21 cellular contexts compared by ENCODE assay signal in the genomic region with DNA sequence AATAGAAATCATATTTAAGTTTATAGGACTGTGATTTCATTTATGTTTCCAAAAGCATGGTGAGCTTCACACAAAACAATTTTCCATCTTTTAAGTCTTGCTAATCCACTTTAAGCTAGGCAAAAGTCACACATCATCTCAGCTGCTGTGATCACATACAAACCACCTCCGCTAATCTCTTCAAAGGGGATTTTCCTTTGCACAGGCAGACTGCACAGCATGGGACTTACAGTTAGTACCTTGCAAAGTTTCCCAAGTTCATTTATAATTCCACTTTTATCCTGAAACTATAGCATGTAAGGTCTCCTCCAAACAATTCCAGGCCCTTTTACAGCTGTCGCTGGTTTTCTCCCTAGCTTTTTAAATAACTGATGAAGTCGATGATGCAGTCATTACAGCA.
DNase-seq lines count a peak whose midpoint lies in the region; ATAC-seq and TF ChIP-seq lines count a peak whose summit lies in the region.
"Had no signal": no experiment of that assay in that cellular context is flagged by ENCODE, and none has a peak within 500 bp of the region (broad histone marks: within the 10 kb centered on the region; RNA-seq: fewer than 3 reads in every experiment).

No MANE protein-coding gene starts in this region.

- peaks cover 39% of the 10 kb centered on the region for H3K4me1 Mint-ChIP-seq in neural progenitor cell

- H3K4me3 Mint-ChIP-seq in neural progenitor cell: no peak overlapping the region
- H3K4me3 Mint-ChIP-seq: CD4-positive, alpha-beta T cell had no signal

- TF ChIP-seq CTCF in neural progenitor cell (IDR thresholded peaks at IDR 0.05) (no peak), colonic mucosa (IDR thresholded peaks at IDR 0.05) (no peak)

- no peak overlapping the region for H3K4me3 ChIP-seq in SJCRH30
- no peak overlapping the region for H3K4me3 ChIP-seq in neural progenitor cell
- no peak overlapping the region for H3K4me3 ChIP-seq in colonic mucosa
- H3K4me3 ChIP-seq: A549, GM12878, HAP-1 had no signal

- H3K27ac Mint-ChIP-seq in neural progenitor cell: peak overlapping the region; percentile 7
- H3K27ac Mint-ChIP-seq: CD4-positive, alpha-beta T cell had no signal

- H3K9ac ChIP-seq in neural progenitor cell (no peak overlapping the region), colonic mucosa (ENCODE audit: low read depth in 2 of 2, low read length in 2 of 2) (no peak overlapping the region)

- no peak overlapping the region for H2AFZ ChIP-seq in neural progenitor cell (replicated peaks)

- no peaks in the 10 kb centered on the region for H3K27me3 ChIP-seq in SJCRH30
- no peaks in the 10 kb centered on the region for H3K27me3 ChIP-seq in neural progenitor cell
- H3K27me3 ChIP-seq in colonic mucosa: no peaks in the 10 kb centered on the region

- H3F3A ChIP-seq in neural progenitor cell (ENCODE audit: low read depth): no peaks in the 10 kb centered on the region

- H3K4me2 ChIP-seq in neural progenitor cell: no peak overlapping the region
- H3K4me2 ChIP-seq: A549 had no signal

- intact Hi-C loops in colonic mucosa (cut with DNase I): no loop called here

- H3K79me2 ChIP-seq in neural progenitor cell (ENCODE audit: low read depth): no peaks in the 10 kb centered on the region

- H4K20me1 ChIP-seq in neural progenitor cell (ENCODE audit: low read depth): no peaks in the 10 kb centered on the region

- peaks cover 2% of the 10 kb centered on the region for H3K27me3 Mint-ChIP-seq in neural progenitor cell (ENCODE audit: insufficient read depth, low read depth)
- H3K27me3 Mint-ChIP-seq: CD4-positive, alpha-beta T cell had no signal

- no peaks in the 10 kb centered on the region for H3K9me3 Mint-ChIP-seq in neural progenitor cell

- peak; percentile 58 for DNase-seq in D341Med (ENCODE audit: low spot score)
- peak; percentile 56 for DNase-seq in NCI-H524 treated with DMSO at 0.1 percent for 48 hours (lab: John Stamatoyannopoulos, UW)
- peak; percentile 9 to 64 for DNase-seq in SJCRH30
- DNase-seq in neural progenitor cell (ENCODE audit: low spot score): peak; percentile 27
- DNase-seq in LoVo (ENCODE audit: low spot score): no peak
- no peak for DNase-seq in NCI-H128 (lab: John Stamatoyannopoulos, UW; ENCODE audit: unreplicated experiment)
- no peak for DNase-seq in colonic mucosa
- DNase-seq: AML-193; Caco-2; CD4-positive, alpha-beta T cell; DMS 273 treated with DMSO at 0.1 percent for 48 hours; DMS53; DND-41; EL had no signal

- no peak for ATAC-seq in GM18502 (IDR thresholded peaks at IDR 0.05; ENCODE audit: poor library complexity, unreplicated experiment)
- ATAC-seq: A549, GM12878 had no signal

- H3K36me3 ChIP-seq in SJCRH30: no peaks in the 10 kb centered on the region
- H3K36me3 ChIP-seq in neural progenitor cell: no peaks in the 10 kb centered on the region
- H3K36me3 ChIP-seq in colonic mucosa: no peaks in the 10 kb centered on the region
- H3K36me3 ChIP-seq: HAP-1 had no signal

- H3K4me1 ChIP-seq in SJCRH30 (peaks cover 46% of the 10 kb centered on the region), neural progenitor cell (no peaks in the 10 kb centered on the region), colonic mucosa (no peaks in the 10 kb centered on the region)
- H3K4me1 ChIP-seq: A549, Caco-2, HAP-1 had no signal

- H3K9me3 ChIP-seq in SJCRH30 (replicated peaks): no peaks in the 10 kb centered on the region
- H3K9me3 ChIP-seq in neural progenitor cell (ENCODE audit: low read depth): no peaks in the 10 kb centered on the region
- H3K9me3 ChIP-seq in colonic mucosa: no peaks in the 10 kb centered on the region
- H3K9me3 ChIP-seq: A549, Caco-2, HAP-1 had no signal

- H3K36me3 Mint-ChIP-seq in neural progenitor cell: no peaks in the 10 kb centered on the region

- no peak overlapping the region for H3K27ac ChIP-seq in SJCRH30
- H3K27ac ChIP-seq in neural progenitor cell: no peak overlapping the region
- no peak overlapping the region for H3K27ac ChIP-seq in colonic mucosa
- H3K27ac ChIP-seq: 22Rv1, A549, C4-2B, HL-60 had no signal

Comparison
In these comparisons a context has a peak if more than half of its experiments do, and no peak if none do; other contexts are left out.
1. DNase-seq: peak in D341Med (single experiment), NCI-H524 treated with DMSO at 0.1 percent for 48 hours (single experiment), SJCRH30 (2 of 2) and neural progenitor cell (single experiment); none in LoVo (single experiment), NCI-H128 (single experiment) and colonic mucosa (single experiment).